ENCODE assay signal across 30 cellular contexts in the genomic region with DNA sequence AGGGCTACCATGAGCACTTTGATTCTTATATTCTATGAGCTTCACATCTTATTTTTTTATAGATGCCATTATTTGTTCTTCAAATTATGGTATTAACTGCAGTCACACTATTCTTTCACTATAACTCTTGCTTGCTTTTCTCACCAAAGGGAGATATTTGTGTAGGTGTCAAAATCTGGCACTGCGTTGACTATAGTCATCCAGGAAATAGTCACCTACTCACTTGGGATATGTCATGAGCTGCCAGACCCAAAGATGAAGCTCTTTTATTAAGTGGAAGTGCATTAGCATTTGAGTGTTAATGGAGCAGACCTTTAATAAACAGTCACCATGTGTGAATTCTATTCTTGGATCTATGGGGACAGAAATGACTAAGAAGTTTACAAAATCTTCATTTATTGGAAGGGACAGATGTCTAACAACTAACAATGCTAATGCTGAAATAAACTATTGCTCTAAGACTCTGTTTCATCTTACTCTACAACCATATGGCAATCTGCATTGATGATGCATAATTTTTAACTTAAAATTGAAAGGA.
DNase-seq lines count a peak whose midpoint lies in the region; ATAC-seq and TF ChIP-seq lines count a peak whose summit lies in the region.
"Had no signal": no experiment of that assay in that cellular context is flagged by ENCODE, and none has a peak within 500 bp of the region (broad histone marks: within the 10 kb centered on the region; RNA-seq: fewer than 3 reads in every experiment).

No MANE protein-coding gene starts in this region.

- no peak overlapping the region for H3K4me3 ChIP-seq in GM12865 (ENCODE audit: low read depth, low read length)
- H3K4me3 ChIP-seq: HAP-1, K562, ovary, thoracic aorta had no signal

- H3K4me3 Mint-ChIP-seq in activated CD8-positive, alpha-beta T cell treated with anti-CD3 and anti-CD28 coated beads for 36 hours, result no peak overlapping the region
- H3K4me3 Mint-ChIP-seq in activated CD8-positive, alpha-beta T cell treated with anti-CD3 and anti-CD28 coated beads, Interleukin-2, amount 10 ng/mL, durations not matched to agents 7 days and 5 days, result no peak overlapping the region
- H3K4me3 Mint-ChIP-seq in activated naive CD8-positive, alpha-beta T cell, result peak overlapping the region; percentile 42
- H3K4me3 Mint-ChIP-seq in natural killer cell treated with Interleukin-12 subunit alpha and Interleukin-12 subunit beta and Interleukin-15 and Interleukin-18, amount 100 ng/mL, for 72 hours, result peak overlapping the region; percentile 23
- H3K4me3 Mint-ChIP-seq: CD4-positive, alpha-beta T cell; nephron progenitor cell; T-helper 2 cell treated with Interferon-gamma antibody and Interleukin-4, amounts not matched to agents 5 μg/mL and 100 μg/mL, for 36 hours had no signal

- DNase-seq in activated CD8-positive, alpha-beta T cell treated with anti-CD3 and anti-CD28 coated beads for 36 hours, result no peak
- no peak for DNase-seq in activated CD8-positive, alpha-beta T cell treated with anti-CD3 and anti-CD28 coated beads, Interleukin-2, amount 10 ng/mL, durations not matched to agents 7 days and 5 days
- DNase-seq in GM12865 (ENCODE audit: low read depth), result peak; percentile 26
- no peak for DNase-seq in natural killer cell treated with Interleukin-12 subunit alpha and Interleukin-12 subunit beta and Interleukin-15 and Interleukin-18, amount 100 ng/mL, for 72 hours (ENCODE audit: low spot score)
- no peak for DNase-seq in putamen (ENCODE audit: low spot score)
- DNase-seq: activated CD4-positive, alpha-beta T cell treated with anti-CD3 and anti-CD28 coated beads, Interleukin-2, amount 50 U/mL, for 4 hours; activated CD8-positive, alpha-beta memory T cell treated with anti-CD3 and anti-CD28 coated beads, Interleukin-2, amount 50 U/mL, for 48 hours; activated gamma-delta T cell; AML-193; amygdala; CD4-positive, alpha-beta T cell; DND-41; GF-D8; kidney glomerular epithelial cell; NCI-H1092; NCI-H187; NCI-H446 treated with DMSO at 0.1 percent for 48 hours; NCI-H774; nephron progenitor cell; ovary; SHP77; stimulated activated naive CD4-positive, alpha-beta T cell treated with Interleukin-2 at 50 U/mL for 16 hours had no signal

- peak overlapping the region; percentile 72 for H3K27ac Mint-ChIP-seq in activated CD8-positive, alpha-beta T cell treated with anti-CD3 and anti-CD28 coated beads for 36 hours
- H3K27ac Mint-ChIP-seq in activated CD8-positive, alpha-beta T cell treated with anti-CD3 and anti-CD28 coated beads, Interleukin-2, amount 10 ng/mL, durations not matched to agents 7 days and 5 days, result no peak overlapping the region
- H3K27ac Mint-ChIP-seq in activated naive CD8-positive, alpha-beta T cell, result peak overlapping the region; percentile 82
- H3K27ac Mint-ChIP-seq in natural killer cell treated with Interleukin-12 subunit alpha and Interleukin-12 subunit beta and Interleukin-15 and Interleukin-18, amount 100 ng/mL, for 72 hours, result peak overlapping the region; percentile 51 to 56
- H3K27ac Mint-ChIP-seq: CD4-positive, alpha-beta T cell; nephron progenitor cell; T-helper 2 cell treated with Interferon-gamma antibody and Interleukin-4, amounts not matched to agents 5 μg/mL and 100 μg/mL, for 36 hours had no signal

- H3K27me3 Mint-ChIP-seq in activated CD8-positive, alpha-beta T cell treated with anti-CD3 and anti-CD28 coated beads for 36 hours, result no peaks in the 10 kb centered on the region
- no peaks in the 10 kb centered on the region for H3K27me3 Mint-ChIP-seq in activated CD8-positive, alpha-beta T cell treated with anti-CD3 and anti-CD28 coated beads, Interleukin-2, amount 10 ng/mL, durations not matched to agents 7 days and 5 days (ENCODE audit: low read depth)
- H3K27me3 Mint-ChIP-seq in activated naive CD8-positive, alpha-beta T cell, result no peaks in the 10 kb centered on the region
- no peaks in the 10 kb centered on the region for H3K27me3 Mint-ChIP-seq in natural killer cell treated with Interleukin-12 subunit alpha and Interleukin-12 subunit beta and Interleukin-15 and Interleukin-18, amount 100 ng/mL, for 72 hours
- H3K27me3 Mint-ChIP-seq: CD4-positive, alpha-beta T cell had no signal

- peaks cover 80% of the 10 kb centered on the region for H3K36me3 Mint-ChIP-seq in activated CD8-positive, alpha-beta T cell treated with anti-CD3 and anti-CD28 coated beads for 36 hours (ENCODE audit: low read depth)
- H3K36me3 Mint-ChIP-seq in activated CD8-positive, alpha-beta T cell treated with anti-CD3 and anti-CD28 coated beads, Interleukin-2, amount 10 ng/mL, durations not matched to agents 7 days and 5 days (ENCODE audit: low read depth), result peaks cover 84% of the 10 kb centered on the region
- H3K36me3 Mint-ChIP-seq in activated naive CD8-positive, alpha-beta T cell, result peaks cover 52% of the 10 kb centered on the region
- peaks cover 40% of the 10 kb centered on the region for H3K36me3 Mint-ChIP-seq in natural killer cell treated with Interleukin-12 subunit alpha and Interleukin-12 subunit beta and Interleukin-15 and Interleukin-18, amount 100 ng/mL, for 72 hours

- peak; percentile 13 for ATAC-seq in activated CD8-positive, alpha-beta T cell treated with anti-CD3 and anti-CD28 coated beads for 36 hours
- ATAC-seq in activated CD8-positive, alpha-beta T cell treated with anti-CD3 and anti-CD28 coated beads, Interleukin-2, amount 10 ng/mL, durations not matched to agents 7 days and 5 days, result no peak
- no peak for ATAC-seq in natural killer cell treated with Interleukin-12 subunit alpha and Interleukin-12 subunit beta and Interleukin-15 and Interleukin-18, amount 100 ng/mL, for 72 hours
- ATAC-seq in GM21447 (IDR thresholded peaks at IDR 0.05; ENCODE audit: unreplicated experiment), result no peak
- no peak for ATAC-seq in HG02870 (IDR thresholded peaks at IDR 0.05; ENCODE audit: unreplicated experiment)
- ATAC-seq: K562, Panc1 had no signal

- TF ChIP-seq CTCF in activated CD8-positive, alpha-beta T cell treated with anti-CD3 and anti-CD28 coated beads for 36 hours (IDR thresholded peaks at IDR 0.05), result no peak
- TF ChIP-seq CTCF in GM12865 (IDR thresholded peaks at IDR 0.05; ENCODE audit: insufficient read depth, low read depth, low read length, missing control alignments), result no peak

- POLR2A ChIA-PET in activated CD8-positive, alpha-beta T cell treated with anti-CD3 and anti-CD28 coated beads for 36 hours (lab: Charles Lee), result interaction anchor here (1.1 to 1.8 kb wide), 6 partner anchors 11 to 96 kb away, joined by 3 to 4 read pairs (median 3); no protein-coding TSS in a partner anchor
- POLR2A ChIA-PET in activated CD8-positive, alpha-beta T cell treated with anti-CD3 and anti-CD28 coated beads, Interleukin-2, amount 10 ng/mL, durations not matched to agents 7 days and 5 days (lab: Charles Lee), result interaction anchor here (0.8 kb wide), 1 partner anchor 20 kb away, joined by 3 read pairs; no protein-coding TSS in a partner anchor

- CTCF ChIA-PET in activated CD8-positive, alpha-beta T cell treated with anti-CD3 and anti-CD28 coated beads for 36 hours (lab: Charles Lee), result interaction anchor here (1.1 to 1.2 kb wide), 2 partner anchors 18 to 213 kb away, joined by 3 read pairs; no protein-coding TSS in a partner anchor
- CTCF ChIA-PET in activated CD8-positive, alpha-beta T cell treated with anti-CD3 and anti-CD28 coated beads, Interleukin-2, amount 10 ng/mL, durations not matched to agents 7 days and 5 days (lab: Charles Lee), result interaction anchor here (1.0 to 1.3 kb wide), 3 partner anchors 9 to 15 kb away, joined by 3 read pairs; no protein-coding TSS in a partner anchor

- intact Hi-C loops in activated CD8-positive, alpha-beta T cell treated with anti-CD3 and anti-CD28 coated beads for 36 hours (cut with micrococcal nuclease), result no loop called here

- H3K4me1 Mint-ChIP-seq in activated CD8-positive, alpha-beta T cell treated with anti-CD3 and anti-CD28 coated beads for 36 hours (ENCODE audit: low read depth), result peaks cover 91% of the 10 kb centered on the region
- H3K4me1 Mint-ChIP-seq in activated CD8-positive, alpha-beta T cell treated with anti-CD3 and anti-CD28 coated beads, Interleukin-2, amount 10 ng/mL, durations not matched to agents 7 days and 5 days (ENCODE audit: low read depth), result peaks cover 66% of the 10 kb centered on the region
- peaks cover 91% of the 10 kb centered on the region for H3K4me1 Mint-ChIP-seq in activated naive CD8-positive, alpha-beta T cell (ENCODE audit: low read depth)
- H3K4me1 Mint-ChIP-seq in natural killer cell treated with Interleukin-12 subunit alpha and Interleukin-12 subunit beta and Interleukin-15 and Interleukin-18, amount 100 ng/mL, for 72 hours (ENCODE audit: low read depth in 2 of 2), result peaks cover 74 to 88% of the 10 kb centered on the region in 2 donors

- peaks cover 21% of the 10 kb centered on the region for H3K9me3 Mint-ChIP-seq in activated CD8-positive, alpha-beta T cell treated with anti-CD3 and anti-CD28 coated beads for 36 hours
- H3K9me3 Mint-ChIP-seq in activated CD8-positive, alpha-beta T cell treated with anti-CD3 and anti-CD28 coated beads, Interleukin-2, amount 10 ng/mL, durations not matched to agents 7 days and 5 days (ENCODE audit: insufficient read depth), result peaks cover 27% of the 10 kb centered on the region
- H3K9me3 Mint-ChIP-seq in activated naive CD8-positive, alpha-beta T cell (ENCODE audit: low read depth), result peaks cover 11% of the 10 kb centered on the region
- peaks cover 8% of the 10 kb centered on the region for H3K9me3 Mint-ChIP-seq in natural killer cell treated with Interleukin-12 subunit alpha and Interleukin-12 subunit beta and Interleukin-15 and Interleukin-18, amount 100 ng/mL, for 72 hours

Comparison
In these comparisons a context has a peak if more than half of its experiments do, and no peak if none do; other contexts are left out.
1. H3K4me3 Mint-ChIP-seq: peak in activated naive CD8-positive, alpha-beta T cell (single experiment) and natural killer cell treated with Interleukin-12 subunit alpha and Interleukin-12 subunit beta and Interleukin-15 and Interleukin-18, amount 100 ng/mL, for 72 hours (single experiment); none in activated CD8-positive, alpha-beta T cell treated with anti-CD3 and anti-CD28 coated beads for 36 hours (single experiment) and activated CD8-positive, alpha-beta T cell treated with anti-CD3 and anti-CD28 coated beads, Interleukin-2, amount 10 ng/mL, durations not matched to agents 7 days and 5 days (single experiment).